Comparison of ENCODE assay signal across 16 cellular contexts in genomic region chr14:72638021-72638420, GRCh38.
DNase-seq lines count a peak whose midpoint lies in the region; ATAC-seq and TF ChIP-seq lines count a peak whose summit lies in the region.
"Had no signal": no experiment of that assay in that cellular context is flagged by ENCODE, and none has a peak within 500 bp of the region (broad histone marks: within the 10 kb centered on the region; RNA-seq: fewer than 3 reads in every experiment).

No MANE protein-coding gene starts in this region.

- TF ChIP-seq CTCF in HFF-Myc (IDR thresholded peaks at IDR 0.05; ENCODE audit: low read depth, low read length, missing control alignments) (no peak), foreskin keratinocyte (conservative IDR thresholded peaks at IDR 0.05) (no peak)
- no peak for TF ChIP-seq CTCF in CD4-positive, alpha-beta T cell (IDR thresholded peaks at IDR 0.05)

- H3K36me3 Mint-ChIP-seq in activated T-helper 17 cell treated with anti-CD3 and anti-CD28 coated beads, Interleukin-2, amount 50 U/mL, for 72 hours (ENCODE audit: low read depth) = no peaks in the 10 kb centered on the region
- no peaks in the 10 kb centered on the region for H3K36me3 Mint-ChIP-seq in CD4-positive, alpha-beta T cell (ENCODE audit: low read depth)

- peaks cover 39% of the 10 kb centered on the region for H3K4me1 ChIP-seq in foreskin keratinocyte

- H3K27ac ChIP-seq in foreskin keratinocyte = peak overlapping the region; percentile 16
- no peak overlapping the region for H3K27ac ChIP-seq in CD4-positive, alpha-beta T cell (ENCODE audit: low read depth, low read length)
- H3K27ac ChIP-seq: BLaER1 treated with 17β-estradiol and CSF1 and Interleukin-3, amounts not matched to agents 10 nM and 100 nM; parathyroid adenoma had no signal

- peaks cover 8% of the 10 kb centered on the region for H3K9me3 Mint-ChIP-seq in activated T-helper 17 cell treated with anti-CD3 and anti-CD28 coated beads, Interleukin-2, amount 50 U/mL, for 72 hours
- H3K9me3 Mint-ChIP-seq in CD4-positive, alpha-beta T cell = no peaks in the 10 kb centered on the region

- POLR2A ChIA-PET in CD4-positive, alpha-beta T cell (lab: Charles Lee) = no interaction called here

- no peaks in the 10 kb centered on the region for H3K27me3 ChIP-seq in foreskin keratinocyte
- no peaks in the 10 kb centered on the region for H3K27me3 ChIP-seq in CD4-positive, alpha-beta T cell (ENCODE audit: control insufficient read depth, insufficient read depth, low read length)
- H3K27me3 ChIP-seq: BLaER1 treated with 17β-estradiol and CSF1 and Interleukin-3, amounts not matched to agents 10 nM and 100 nM had no signal

- no peak overlapping the region for H3K27ac Mint-ChIP-seq in activated T-helper 17 cell treated with anti-CD3 and anti-CD28 coated beads, Interleukin-2, amount 50 U/mL, for 72 hours
- H3K27ac Mint-ChIP-seq in CD4-positive, alpha-beta T cell = no peak overlapping the region
- H3K27ac Mint-ChIP-seq: activated T-helper 1 cell treated with anti-CD3 and anti-CD28 coated beads, Interleukin-12 subunit alpha, Interleukin-12 subunit beta, Interleukin-2, Interleukin-4 antibody, amounts not matched to agents 30 ng/mL and 10 ng/mL and 1 ng/mL, durations not matched to agents 14 hours and 24 hours and 36 hours had no signal

- H3K4me1 Mint-ChIP-seq in activated T-helper 17 cell treated with anti-CD3 and anti-CD28 coated beads, Interleukin-2, amount 50 U/mL, for 72 hours = peaks cover 5% of the 10 kb centered on the region
- no peaks in the 10 kb centered on the region for H3K4me1 Mint-ChIP-seq in CD4-positive, alpha-beta T cell (ENCODE audit: low read depth)

- ATAC-seq in activated T-helper 17 cell treated with anti-CD3 and anti-CD28 coated beads, Interleukin-2, amount 50 U/mL, for 72 hours (replicated peaks) = peak; percentile 45
- ATAC-seq in foreskin keratinocyte (peak; percentile 88), GM21360 (IDR thresholded peaks at IDR 0.05; ENCODE audit: unreplicated experiment) (no peak), GM18519 (IDR thresholded peaks at IDR 0.05; ENCODE audit: low FRiP score, unreplicated experiment) (no peak)
- no peak for ATAC-seq in CD4-positive, alpha-beta T cell (ENCODE audit: poor library complexity)
- ATAC-seq: Right ventricle myocardium inferior had no signal

- intact Hi-C loops in CD4-positive, alpha-beta T cell (cut with DNase I, micrococcal nuclease) = no loop called here

- DNase-seq in A172 (ENCODE audit: low spot score) (peak; percentile 91), HFF-Myc (ENCODE audit: extremely low read depth, low read depth) (peak; percentile 67), foreskin keratinocyte (peak; percentile 41 to 76), T-helper 9 cell (no peak)
- no peak for DNase-seq in CD4-positive, alpha-beta T cell
- DNase-seq: activated CD4-positive, alpha-beta T cell treated with anti-CD3 and anti-CD28 coated beads for 1 hour; central memory CD4-positive, alpha-beta T cell; H7; NCI-H446 had no signal

- H3K9me3 ChIP-seq in CD4-positive, alpha-beta T cell (ENCODE audit: control insufficient read depth, low read length) = no peaks in the 10 kb centered on the region

- H3K4me3 ChIP-seq in HFF-Myc (replicated peaks; ENCODE audit: low read depth, low read length) = no peak overlapping the region
- H3K4me3 ChIP-seq: BLaER1 treated with 17β-estradiol and CSF1 and Interleukin-3, amounts not matched to agents 10 nM and 100 nM had no signal

- CTCF ChIA-PET in CD4-positive, alpha-beta T cell (lab: Charles Lee) = no interaction called here

- H3K27me3 Mint-ChIP-seq in activated T-helper 17 cell treated with anti-CD3 and anti-CD28 coated beads, Interleukin-2, amount 50 U/mL, for 72 hours = no peaks in the 10 kb centered on the region
- H3K27me3 Mint-ChIP-seq in CD4-positive, alpha-beta T cell = no peaks in the 10 kb centered on the region

- no peak overlapping the region for H3K4me3 Mint-ChIP-seq in activated T-helper 17 cell treated with anti-CD3 and anti-CD28 coated beads, Interleukin-2, amount 50 U/mL, for 72 hours
- no peak overlapping the region for H3K4me3 Mint-ChIP-seq in CD4-positive, alpha-beta T cell
- H3K4me3 Mint-ChIP-seq: activated T-helper 1 cell treated with anti-CD3 and anti-CD28 coated beads, Interleukin-12 subunit alpha, Interleukin-12 subunit beta, Interleukin-2, Interleukin-4 antibody, amounts not matched to agents 30 ng/mL and 10 ng/mL and 1 ng/mL, durations not matched to agents 14 hours and 24 hours and 36 hours had no signal

Comparison
In these comparisons a context has a peak if more than half of its experiments do, and no peak if none do; other contexts are left out.
1. DNase-seq: peak in A172 (single experiment), HFF-Myc (single experiment) and foreskin keratinocyte (2 of 2); none in T-helper 9 cell (single experiment) and CD4-positive, alpha-beta T cell (0 of 10).
2. ATAC-seq: peak in activated T-helper 17 cell treated with anti-CD3 and anti-CD28 coated beads, Interleukin-2, amount 50 U/mL, for 72 hours (single experiment) and foreskin keratinocyte (single experiment); none in GM21360 (single experiment), GM18519 (single experiment) and CD4-positive, alpha-beta T cell (single experiment).